29 cellular contexts compared by ENCODE assay signal in genomic region chr7:117211614-117212013, GRCh38.
"Had no signal": no experiment of that assay in that cellular context is flagged by ENCODE, and none has a peak within 500 bp of the region (broad histone marks: within the 10 kb centered on the region; RNA-seq: fewer than 3 reads in every experiment).

No MANE protein-coding gene starts in this region.

- H3K9me3 ChIP-seq: adrenal gland, body of pancreas, esophagus squamous epithelium, gastroesophageal sphincter had no signal

- H3K4me1 ChIP-seq: adrenal gland, body of pancreas, esophagus squamous epithelium, gastroesophageal sphincter had no signal

- H3K36me3 ChIP-seq: adrenal gland had no signal

- H3K27me3 ChIP-seq: adrenal gland, body of pancreas, esophagus squamous epithelium, gastroesophageal sphincter had no signal

- ATAC-seq: activated naive CD8-positive, alpha-beta T cell treated with anti-CD3 and anti-CD28 coated beads, Interleukin-2, amount 50 U/mL, for 24 hours; activated T-helper 17 cell treated with anti-CD3 and anti-CD28 coated beads, Interleukin-2, amount 50 U/mL, for 72 hours; body of pancreas; effector memory CD8-positive, alpha-beta T cell; gastroesophageal sphincter; WTC11 had no signal

- H3K4me3 ChIP-seq: adrenal gland, body of pancreas, esophagus squamous epithelium, gastroesophageal sphincter had no signal

- DNase-seq: activated CD4-positive, alpha-beta memory T cell treated with anti-CD3 and anti-CD28 coated beads, Interleukin-2, amount 10 ng/mL, durations not matched to agents 7 days and 5 days; activated CD4-positive, alpha-beta T cell treated with anti-CD3 and anti-CD28 coated beads for 1 hour; activated CD4-positive, alpha-beta T cell treated with anti-CD3 and anti-CD28 coated beads for 4 hours; activated CD4-positive, alpha-beta T cell treated with anti-CD3 and anti-CD28 coated beads, Interleukin-2, amount 10 ng/mL, durations not matched to agents 7 days and 5 days; activated CD4-positive, alpha-beta T cell treated with anti-CD3 and anti-CD28 coated beads, Interleukin-2, amount 50 U/mL, for 4 hours; activated CD8-positive, alpha-beta memory T cell treated with anti-CD3 and anti-CD28 coated beads, Interleukin-2, amount 50 U/mL, for 48 hours; activated effector memory CD4-positive, alpha-beta T cell treated with Interleukin-2 at 50 U/mL for 16 hours; activated naive CD4-positive, alpha-beta T cell treated with anti-CD3 and anti-CD28 coated beads for 36 hours; activated naive CD8-positive, alpha-beta T cell treated with anti-CD3 and anti-CD28 coated beads for 36 hours; activated naive CD8-positive, alpha-beta T cell treated with anti-CD3 and anti-CD28 coated beads, Interleukin-2, amount 50 U/mL, for 24 hours; activated T-cell treated with anti-CD3 and anti-CD28 coated beads for 4 hours; activated T-cell treated with anti-CD3 and anti-CD28 coated beads, Interleukin-2, amount 50 U/mL, for 24 hours; adrenal gland; amygdala; aorta; body of pancreas; central memory CD4-positive, alpha-beta T cell; cerebellar nuclear complex; cortex of kidney; effector CD4-positive, alpha-beta T cell; effector memory CD8-positive, alpha-beta T cell; esophagus squamous epithelium; foreskin melanocyte; head of caudate nucleus; T-helper 2 cell had no signal

- H3K27ac ChIP-seq: adrenal gland, body of pancreas, epithelial cell of prostate, esophagus squamous epithelium, gastroesophageal sphincter had no signal
